ENCODE assay signal across 8 cellular contexts in the genomic region with DNA sequence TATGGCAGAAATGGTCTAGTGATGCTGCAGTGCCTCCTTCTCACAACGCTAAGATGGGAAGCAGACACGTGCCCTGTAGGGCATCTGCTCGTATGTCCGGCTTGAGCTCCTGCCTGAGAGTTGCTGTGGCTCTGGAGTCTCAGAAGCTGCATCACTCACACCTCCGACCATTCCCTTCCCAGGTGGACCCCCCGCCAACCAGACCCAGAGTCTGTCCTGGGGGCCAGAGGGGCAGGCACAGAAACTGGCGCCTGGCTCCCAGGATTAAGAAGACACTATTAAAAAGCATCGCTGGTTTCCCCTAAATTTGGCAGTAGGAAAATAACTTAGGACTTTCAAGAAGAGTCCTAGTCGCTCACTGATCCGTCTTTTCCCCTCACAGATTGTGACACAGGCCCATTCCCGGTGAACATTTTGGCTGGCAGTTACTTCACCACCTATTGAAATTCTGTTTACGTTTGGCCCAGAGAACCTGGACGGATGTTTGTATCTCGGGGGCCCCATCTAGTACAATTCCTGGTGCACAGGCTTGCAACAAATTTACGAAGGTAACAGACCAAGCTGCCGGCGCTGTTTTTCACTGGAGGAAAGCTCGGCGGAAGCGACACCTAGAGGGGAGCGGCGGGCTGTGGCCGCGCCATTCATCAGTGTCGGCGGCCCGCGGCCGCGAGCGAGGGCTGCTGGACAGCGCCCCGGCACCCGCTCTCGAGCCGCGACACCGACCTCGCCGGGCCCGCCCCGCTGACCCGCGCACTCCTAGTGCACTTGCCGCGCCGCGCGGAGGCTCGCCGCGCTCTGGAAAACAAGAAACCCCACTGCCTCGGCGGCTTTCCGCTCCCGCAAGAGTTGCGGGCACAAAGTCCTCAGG. TPM values are rescaled to one million over a fixed set of nuclear protein-coding genes. Genes with fewer than 3 reads are reported as not detected.
DNase-seq lines count a peak whose midpoint lies in the region; ATAC-seq, FAIRE-seq and TF ChIP-seq lines count a peak whose summit lies in the region.

No MANE protein-coding gene starts in this region.

- peaks cover 71% of the 10 kb centered on the region for H3K27me3 ChIP-seq in hepatocyte

- H3K36me3 ChIP-seq in hepatocyte (replicated peaks; ENCODE audit: insufficient read depth, low read depth): no peaks in the 10 kb centered on the region

- no peak overlapping the region for H3K4me3 ChIP-seq in astrocyte of the cerebellum (ENCODE audit: low read depth, low read length)
- peak overlapping the region; percentile 41 for H3K4me3 ChIP-seq in hepatocyte
- no peak overlapping the region for H3K4me3 ChIP-seq in retinal pigment epithelial cell (ENCODE audit: low read length)

- peak; percentile 46 for TF ChIP-seq CTCF in astrocyte of the cerebellum (IDR thresholded peaks at IDR 0.05; ENCODE audit: low read depth, low read length, missing control alignments)
- peak; percentile 70 for TF ChIP-seq CTCF in hepatocyte (IDR thresholded peaks at IDR 0.05; ENCODE audit: poor library complexity)
- TF ChIP-seq CTCF in retinal pigment epithelial cell (conservative IDR thresholded peaks at IDR 0.05; ENCODE audit: low read depth, low read length): peak; percentile 62

- DNase-seq in ACHN: peak; percentile 69
- DNase-seq in GM18507 (ENCODE audit: extremely low spot score, insufficient read length, low read depth): peak; percentile 45
- peak; percentile 90 for DNase-seq in NCI-H69 (lab: John Stamatoyannopoulos, UW)
- no peak for DNase-seq in astrocyte of the cerebellum (ENCODE audit: low read depth)
- DNase-seq in hepatocyte (ENCODE audit: low spot score): peak; percentile 91
- peak; percentile 5 for DNase-seq in retinal pigment epithelial cell (ENCODE audit: low read depth)
- DNase-seq in T1000 (lab: John Stamatoyannopoulos, UW): no peak

- H3K27ac ChIP-seq in hepatocyte: no peak overlapping the region

- H3K79me2 ChIP-seq in hepatocyte: no peaks in the 10 kb centered on the region

- no peak for FAIRE-seq in GM18507 (lab: Jason Lieb, UNC)

- no peaks in the 10 kb centered on the region for H4K20me1 ChIP-seq in hepatocyte (ENCODE audit: insufficient read depth, poor library complexity, severe bottlenecking)

- H3K9me3 ChIP-seq in hepatocyte (ENCODE audit: low read depth): no peaks in the 10 kb centered on the region

- H3K4me2 ChIP-seq in hepatocyte: peak overlapping the region; percentile 93

- H3K4me1 ChIP-seq in hepatocyte (ENCODE audit: insufficient read depth): peaks cover 13% of the 10 kb centered on the region

- in situ Hi-C loops in ACHN (cut with HindIII; ENCODE audit: low pct_ligation_motif_present, low pct_unique_long_range_greater_than_20kb, low sequenced_read_pairs): no loop called here
- in situ Hi-C loops in astrocyte of the cerebellum (cut with HindIII; ENCODE audit: low sequenced_read_pairs): no loop called here

- WGBS in hepatocyte (ENCODE audit: low lambda C conversion rate, missing lambda C conversion rate): 8% methylated on average over 55 of the region's 57 CpGs

- H2AFZ ChIP-seq in hepatocyte: no peak overlapping the region

- no peaks in the 10 kb centered on the region for H3K9me2 ChIP-seq in hepatocyte (replicated peaks; ENCODE audit: insufficient read depth)

- ATAC-seq in HG03565 (IDR thresholded peaks at IDR 0.05; ENCODE audit: unreplicated experiment): no peak

RNA-seq across cellular contexts. Expression of gene FSTL4, which starts 1.6 kb away (rescaled TPM):
- 0.47 and 0.60 TPM in 2 replicates for total RNA-seq in hepatocyte
- polyA plus RNA-seq in hepatocyte: 0.51 and 0.74 TPM in 2 replicates

Comparison
In these comparisons a context has a peak if more than half of its experiments do, and no peak if none do; other contexts are left out.
1. DNase-seq: peak in ACHN (single experiment), GM18507 (single experiment), NCI-H69 (single experiment), hepatocyte (single experiment) and retinal pigment epithelial cell (single experiment); none in astrocyte of the cerebellum (single experiment) and T1000 (single experiment).
2. Peak in every context shown above with its lines, with median percentiles within 50 percentile points of each other: CTCF ChIP-seq.